In genomic region chr3:72011495-72011894, GRCh38 we compare ENCODE assay signal across 18 cellular contexts.
DNase-seq lines count a peak whose midpoint lies in the region; ATAC-seq and TF ChIP-seq lines count a peak whose summit lies in the region.
"Had no signal": no experiment of that assay in that cellular context is flagged by ENCODE, and none has a peak within 500 bp of the region (broad histone marks: within the 10 kb centered on the region; RNA-seq: fewer than 3 reads in every experiment).

No MANE protein-coding gene starts in this region.

- H3K27ac Mint-ChIP-seq in dendritic cell treated with granulocyte-macrophage colony-stimulating factor and Interleukin-4, amounts not matched to agents 40 ng/mL and 50 ng/mL, for 4 days, result peak overlapping the region; percentile 33
- H3K27ac Mint-ChIP-seq in nephron progenitor cell, result peak overlapping the region; percentile 9
- no peak overlapping the region for H3K27ac Mint-ChIP-seq in stimulated activated effector memory CD8-positive, alpha-beta T cell treated with anti-CD3 and anti-CD28 coated beads, Interleukin-12 subunit alpha, Interleukin-12 subunit beta, amount 100 ng/mL, for 72 hours
- H3K27ac Mint-ChIP-seq: activated B cell treated with CpG ODN at 0.5 μM for 24 hours had no signal

- H3K27me3 ChIP-seq in BJ (ENCODE audit: control insufficient read depth, insufficient read depth, low read length), result no peaks in the 10 kb centered on the region
- H3K27me3 ChIP-seq: BLaER1 treated with 17β-estradiol and CSF1 and Interleukin-3, amounts not matched to agents 10 nM and 100 nM had no signal

- DNase-seq in BJ (ENCODE audit: low read depth) (peak; percentile 46), HT1080 (ENCODE audit: low read depth) (peak; percentile 16), nephron progenitor cell (no peak), MV-4-11 (lab: John Stamatoyannopoulos, UW) (no peak), activated gamma-delta T cell (lab: John Stamatoyannopoulos, UW) (no peak)
- DNase-seq in activated CD4-positive, alpha-beta T cell treated with anti-CD3 and anti-CD28 coated beads for 48 hours, result no peak
- DNase-seq in stimulated activated effector memory CD8-positive, alpha-beta T cell treated with anti-CD3 and anti-CD28 coated beads, Interleukin-12 subunit alpha, Interleukin-12 subunit beta, amount 100 ng/mL, for 72 hours (ENCODE audit: low spot score in 2 of 2), result no peak
- DNase-seq: activated B cell treated with CpG ODN at 0.5 μM for 24 hours; activated effector memory CD4-positive, alpha-beta T cell treated with Interleukin-2 at 50 U/mL for 16 hours; DMS 273 treated with DMSO at 0.1 percent for 48 hours; H9; left ventricle myocardium superior; NCI-H1436; stimulated activated CD4-positive, alpha-beta T cell treated with anti-CD3 and anti-CD28 coated beads, Interleukin-4, amount 100 ng/mL, for 24 hours had no signal

- TF ChIP-seq CTCF in BJ (IDR thresholded peaks at IDR 0.05; ENCODE audit: insufficient read depth, low read depth, low read length) (no peak), nephron progenitor cell (IDR thresholded peaks at IDR 0.05) (no peak)

- H3K4me3 ChIP-seq in BJ (ENCODE audit: low read depth, low read length), result no peak overlapping the region
- H3K4me3 ChIP-seq: BLaER1 treated with 17β-estradiol and CSF1 and Interleukin-3, amounts not matched to agents 10 nM and 100 nM; skin epidermis had no signal

- no peaks in the 10 kb centered on the region for H3K36me3 Mint-ChIP-seq in dendritic cell treated with granulocyte-macrophage colony-stimulating factor and Interleukin-4, amounts not matched to agents 40 ng/mL and 50 ng/mL, for 4 days (ENCODE audit: low read depth)
- H3K36me3 Mint-ChIP-seq in nephron progenitor cell (ENCODE audit: low read depth), result peaks cover 6% of the 10 kb centered on the region
- no peaks in the 10 kb centered on the region for H3K36me3 Mint-ChIP-seq in stimulated activated effector memory CD8-positive, alpha-beta T cell treated with anti-CD3 and anti-CD28 coated beads, Interleukin-12 subunit alpha, Interleukin-12 subunit beta, amount 100 ng/mL, for 72 hours

- no peaks in the 10 kb centered on the region for H3K9me3 Mint-ChIP-seq in dendritic cell treated with granulocyte-macrophage colony-stimulating factor and Interleukin-4, amounts not matched to agents 40 ng/mL and 50 ng/mL, for 4 days
- H3K9me3 Mint-ChIP-seq in nephron progenitor cell, result peaks cover 15% of the 10 kb centered on the region
- no peaks in the 10 kb centered on the region for H3K9me3 Mint-ChIP-seq in stimulated activated effector memory CD8-positive, alpha-beta T cell treated with anti-CD3 and anti-CD28 coated beads, Interleukin-12 subunit alpha, Interleukin-12 subunit beta, amount 100 ng/mL, for 72 hours
- H3K9me3 Mint-ChIP-seq: activated B cell treated with CpG ODN at 0.5 μM for 24 hours had no signal

- no peaks in the 10 kb centered on the region for H3K36me3 ChIP-seq in BJ (ENCODE audit: control insufficient read depth, insufficient read depth, low read length)
- H3K36me3 ChIP-seq: BLaER1 treated with 17β-estradiol and CSF1 and Interleukin-3, amounts not matched to agents 10 nM and 100 nM had no signal

- no peak for ATAC-seq in stimulated activated effector memory CD8-positive, alpha-beta T cell treated with anti-CD3 and anti-CD28 coated beads, Interleukin-12 subunit alpha, Interleukin-12 subunit beta, amount 100 ng/mL, for 72 hours
- ATAC-seq: left ventricle myocardium superior, Right ventricle myocardium inferior had no signal

- POLR2A ChIA-PET in BJ (lab: Charles Lee), result interaction anchor here (0.6 kb wide), 1 partner anchor 103 kb away, joined by 4 read pairs; no protein-coding TSS in a partner anchor

- peaks cover 78% of the 10 kb centered on the region for H3K4me1 Mint-ChIP-seq in dendritic cell treated with granulocyte-macrophage colony-stimulating factor and Interleukin-4, amounts not matched to agents 40 ng/mL and 50 ng/mL, for 4 days (ENCODE audit: low read depth)
- H3K4me1 Mint-ChIP-seq in nephron progenitor cell, result peaks cover 37% of the 10 kb centered on the region
- H3K4me1 Mint-ChIP-seq in stimulated activated effector memory CD8-positive, alpha-beta T cell treated with anti-CD3 and anti-CD28 coated beads, Interleukin-12 subunit alpha, Interleukin-12 subunit beta, amount 100 ng/mL, for 72 hours, result peaks cover 15% of the 10 kb centered on the region

- CTCF ChIA-PET in BJ (lab: Yijun Ruan, JAX), result interaction anchor here (0.5 kb wide), 1 partner anchor 22 kb away, joined by 3 read pairs; no protein-coding TSS in a partner anchor

- intact Hi-C loops in dendritic cell treated with granulocyte-macrophage colony-stimulating factor and Interleukin-4, amounts not matched to agents 40 ng/mL and 50 ng/mL, for 4 days (cut with micrococcal nuclease), result no loop called here

- H3K27me3 Mint-ChIP-seq in dendritic cell treated with granulocyte-macrophage colony-stimulating factor and Interleukin-4, amounts not matched to agents 40 ng/mL and 50 ng/mL, for 4 days, result peaks cover 12% of the 10 kb centered on the region
- H3K27me3 Mint-ChIP-seq in nephron progenitor cell (ENCODE audit: low read depth, poor library complexity), result peaks cover 9% of the 10 kb centered on the region

- no peak overlapping the region for H3K4me3 Mint-ChIP-seq in dendritic cell treated with granulocyte-macrophage colony-stimulating factor and Interleukin-4, amounts not matched to agents 40 ng/mL and 50 ng/mL, for 4 days
- H3K4me3 Mint-ChIP-seq in nephron progenitor cell, result no peak overlapping the region
- no peak overlapping the region for H3K4me3 Mint-ChIP-seq in stimulated activated effector memory CD8-positive, alpha-beta T cell treated with anti-CD3 and anti-CD28 coated beads, Interleukin-12 subunit alpha, Interleukin-12 subunit beta, amount 100 ng/mL, for 72 hours
- H3K4me3 Mint-ChIP-seq: activated B cell treated with CpG ODN at 0.5 μM for 24 hours, H9 had no signal

Comparison
In these comparisons a context has a peak if more than half of its experiments do, and no peak if none do; other contexts are left out.
1. DNase-seq: peak in BJ (single experiment) and HT1080 (single experiment); none in nephron progenitor cell (single experiment), activated CD4-positive, alpha-beta T cell treated with anti-CD3 and anti-CD28 coated beads for 48 hours (single experiment), MV-4-11 (single experiment), stimulated activated effector memory CD8-positive, alpha-beta T cell treated with anti-CD3 and anti-CD28 coated beads, Interleukin-12 subunit alpha, Interleukin-12 subunit beta, amount 100 ng/mL, for 72 hours (0 of 2) and activated gamma-delta T cell (single experiment).